In genomic region chr14:102524026-102524450, GRCh38 we compare ENCODE assay signal across 8 cellular contexts. TPM values are rescaled to one million over a fixed set of nuclear protein-coding genes. Genes with fewer than 3 reads are reported as not detected.
DNase-seq lines count a peak whose midpoint lies in the region; ATAC-seq, FAIRE-seq and TF ChIP-seq lines count a peak whose summit lies in the region.

No MANE protein-coding gene starts in this region.

- H3K4me3 ChIP-seq in heart right ventricle, result peak overlapping the region in 9 of 10 donors; percentile 44 to 81 (median 66)
- peak overlapping the region in 1 of 2 donors; percentile 87 for H3K4me3 ChIP-seq in kidney (ENCODE audit: low read length in 2 of 2)
- peak overlapping the region; percentile 47 to 57 for H3K4me3 ChIP-seq in uterus

- WGBS in heart right ventricle, 2 donors, result 52 to 56% methylated on average over 11 of the region's 11 CpGs

- no peaks in the 10 kb centered on the region for H3K36me3 ChIP-seq in heart right ventricle
- H3K36me3 ChIP-seq in kidney (ENCODE audit: control insufficient read depth in 1 of 2, insufficient read depth in 2 of 2, low read length in 2 of 2), result no peaks in the 10 kb centered on the region
- H3K36me3 ChIP-seq in uterus, result no peaks in the 10 kb centered on the region

- H3K4me1 ChIP-seq in heart right ventricle (peaks cover 0 to 28% (median 10%) of the 10 kb centered on the region in 9 donors), kidney (ENCODE audit: control insufficient read depth in 1 of 2, insufficient read depth in 1 of 2, low read depth in 1 of 2, low read length in 2 of 2) (peaks cover 3 to 6% of the 10 kb centered on the region in 2 donors), uterus (no peaks in the 10 kb centered on the region)

- in situ Hi-C loops in KBM-7 (cut with MboI; ENCODE audit: low pct_unique_long_range_greater_than_20kb, low sequenced_read_pairs), result no loop called here

- peak overlapping the region; percentile 46 to 61 for H3K9ac ChIP-seq in kidney (ENCODE audit: low read length in 2 of 2)

- H3K27me3 ChIP-seq in heart right ventricle (no peaks in the 10 kb centered on the region), uterus (no peaks in the 10 kb centered on the region)

- intact Hi-C loops in heart right ventricle (cut with DNase I) (loop anchor here in 7 of 10 donors (1.0 to 10.0 kb wide), 7 partner anchors 67 to 205 kb away; partner anchors contain the start of genes RCOR1 (in 3 of the 7) and ZNF839 (in 1 of the 7)), left ventricle myocardium superior (cut with micrococcal nuclease) (no loop called here), kidney (cut with DNase I) (no loop called here), uterus (cut with DNase I; ENCODE audit: low total_unique reads) (no loop called here)

- FAIRE-seq in kidney (lab: Jason Lieb, UNC), result no peak

- peak overlapping the region in 9 of 10 donors; percentile 42 to 93 (median 85) for H3K27ac ChIP-seq in heart right ventricle
- peak overlapping the region; percentile 80 for H3K27ac ChIP-seq in VCaP
- peak overlapping the region in 1 of 2 donors; percentile 11 for H3K27ac ChIP-seq in kidney (ENCODE audit: low read depth in 2 of 2, low read length in 2 of 2)
- peak overlapping the region; percentile 76 to 80 for H3K27ac ChIP-seq in uterus

- TF ChIP-seq POLR2A in uterus (IDR thresholded peaks at IDR 0.05), result no peak

- peak in 3 of 8 donors; percentile 2 to 11 (median 3) for ATAC-seq in heart right ventricle
- ATAC-seq in left ventricle myocardium superior, result no peak
- ATAC-seq in GM21529 (IDR thresholded peaks at IDR 0.05; ENCODE audit: unreplicated experiment), result no peak

- TF ChIP-seq CTCF in heart right ventricle (IDR thresholded peaks at IDR 0.05) (no peak), VCaP (conservative IDR thresholded peaks at IDR 0.05) (0 out of 2 replicates have a peak, but pooled peaks have one; percentile 5), kidney (IDR thresholded peaks at IDR 0.05; ENCODE audit: borderline replicate concordance, extremely low read depth, insufficient read depth) (no peak), uterus (IDR thresholded peaks at IDR 0.05) (no peak)

- DNase-seq in heart right ventricle (no peak), left ventricle myocardium superior (no peak), kidney (peak; percentile 81), uterus (no peak), KBM-7 (no peak), pons (ENCODE audit: low spot score) (no peak)

- no peaks in the 10 kb centered on the region for H3K9me3 ChIP-seq in heart right ventricle
- H3K9me3 ChIP-seq in kidney (ENCODE audit: control insufficient read depth in 1 of 2, low read length in 2 of 2), result no peaks in the 10 kb centered on the region
- no peaks in the 10 kb centered on the region for H3K9me3 ChIP-seq in uterus

RNA-seq across cellular contexts. Expression of gene ANKRD9, which starts 14.5 kb away (rescaled TPM):
- total RNA-seq in heart right ventricle (100 to 1,000 TPM in 8 of 10 donors, 10 to 100 TPM in 2; 94.4 to 264 (median 124) TPM), left ventricle myocardium superior (167 TPM), kidney (18.7 TPM), uterus (10 to 100 TPM in 1 of 4 donors, 1 to 10 TPM in 3; 1.8 to 16.5 (median 7.5) TPM)
- polyA plus RNA-seq in heart right ventricle (100 to 1,000 TPM; 102 to 117 TPM), kidney (ENCODE audit: insufficient read depth, low read depth, low replicate concordance) (26.0 TPM)

Comparison
In these comparisons a context has a peak if more than half of its experiments do, and no peak if none do; other contexts are left out.
1. intact Hi-C loops: an anchor here in heart right ventricle (1.0 to 10.0 kb wide); none called in left ventricle myocardium superior, kidney and uterus.